Comparison of ENCODE assay signal across 1 cellular context in genomic region chr3:4772171-4772804, GRCh38.
TF ChIP-seq lines count a peak whose summit lies in the region.

No MANE protein-coding gene starts in this region.

TF ChIP-seq in GM12878, 131 proteins besides CTCF, POLR2A, EP300 and RAD21:
- no peak for TF ChIP-seq NKRF (conservative IDR thresholded peaks at IDR 0.05)
- no peak for TF ChIP-seq SPI1 (IDR thresholded peaks at IDR 0.05; ENCODE audit: borderline replicate concordance, insufficient read depth, low read depth, low read length)
- TF ChIP-seq CUX1 (IDR thresholded peaks at IDR 0.05; ENCODE audit: insufficient replicate concordance, low read depth, low read length), result no peak
- TF ChIP-seq ATF3 (IDR thresholded peaks at IDR 0.05; ENCODE audit: borderline replicate concordance, extremely low read depth, low read depth, low read length), result no peak
- TF ChIP-seq TAF1 (IDR thresholded peaks at IDR 0.05; ENCODE audit: borderline replicate concordance, low read depth, low read length), result no peak
- TF ChIP-seq MEF2B (IDR thresholded peaks at IDR 0.05; ENCODE audit: partially characterized antibody, poor library complexity, severe bottlenecking), result peak; percentile 33
- no peak for TF ChIP-seq LARP7 (IDR thresholded peaks at IDR 0.05)
